In genomic region chr6:139380611-139381010, GRCh38 we compare ENCODE assay signal across 17 cellular contexts. TPM values are rescaled to one million over a fixed set of nuclear protein-coding genes. Genes with fewer than 3 reads are reported as not detected.
DNase-seq lines count a peak whose midpoint lies in the region; ATAC-seq and TF ChIP-seq lines count a peak whose summit lies in the region.
"Had no signal": no experiment of that assay in that cellular context is flagged by ENCODE, and none has a peak within 500 bp of the region (broad histone marks: within the 10 kb centered on the region; RNA-seq: fewer than 3 reads in every experiment).

No MANE protein-coding gene starts in this region.

- peak overlapping the region; percentile 38 for H3K27ac Mint-ChIP-seq in Caco-2 (ENCODE audit: unreplicated experiment)
- H3K27ac Mint-ChIP-seq: B cell; CD4-positive, alpha-beta T cell had no signal

- H3K27me3 ChIP-seq in Caco-2 (replicated peaks; ENCODE audit: control insufficient read depth, insufficient read depth, low read length): no peaks in the 10 kb centered on the region
- H3K27me3 ChIP-seq in IMR-90 (ENCODE audit: control insufficient read depth, insufficient read depth, low read length): no peaks in the 10 kb centered on the region
- H3K27me3 ChIP-seq in Panc1 (ENCODE audit: control insufficient read depth, insufficient read depth, low read length): no peaks in the 10 kb centered on the region
- no peaks in the 10 kb centered on the region for H3K27me3 ChIP-seq in neutrophil
- no peaks in the 10 kb centered on the region for H3K27me3 ChIP-seq in spleen (replicated peaks in 1 of 7)

- H3K9me1 ChIP-seq in IMR-90 (ENCODE audit: insufficient read depth, low read length): peaks cover 4% of the 10 kb centered on the region; the same call in 1 of the 2 replicates

- H3K56ac ChIP-seq in IMR-90 (ENCODE audit: extremely low read depth, insufficient read depth, low read length): no peak overlapping the region

- in situ Hi-C loops in IMR-90 (cut with MboI; ENCODE audit: low sequenced_read_pairs) (no loop called here), Panc1 (cut with HindIII; ENCODE audit: low pct_unique_long_range_greater_than_20kb, low sequenced_read_pairs) (no loop called here)

- no peak overlapping the region for H3K4me3 ChIP-seq in Caco-2 (ENCODE audit: low read depth, low read length)
- H3K4me3 ChIP-seq in IMR-90 (ENCODE audit: insufficient read depth, low read depth, low read length): no peak overlapping the region
- no peak overlapping the region for H3K4me3 ChIP-seq in Panc1 (ENCODE audit: low read depth in 2 of 2, low read length in 2 of 2)
- H3K4me3 ChIP-seq in neutrophil (ENCODE audit: low read depth in 1 of 2, low read length in 1 of 2): no peak overlapping the region
- no peak overlapping the region for H3K4me3 ChIP-seq in spleen

- no peak overlapping the region for H2AFZ ChIP-seq in IMR-90 (replicated peaks; ENCODE audit: low read length, poor library complexity)

- POLR2A ChIA-PET in Caco-2 (lab: Charles Lee): no interaction called here
- POLR2A ChIA-PET in IMR-90 (lab: Charles Lee; ENCODE audit: unreplicated experiment): no interaction called here
- POLR2A ChIA-PET in Panc1 (lab: Charles Lee): no interaction called here

- intact Hi-C loops in Caco-2 (cut with micrococcal nuclease; ENCODE audit: unreplicated experiment): no loop called here
- intact Hi-C loops in IMR-90 (cut with micrococcal nuclease): no loop called here
- intact Hi-C loops in Panc1 (cut with micrococcal nuclease; ENCODE audit: unreplicated experiment): no loop called here
- intact Hi-C loops in spleen (cut with DNase I; ENCODE audit: low total_unique reads): no loop called here
- intact Hi-C loops in posterior cingulate gyrus (cut with DNase I): no loop called here

- no peak overlapping the region for H2BK120ac ChIP-seq in IMR-90 (ENCODE audit: low read depth, low read length)

- H4K20me1 ChIP-seq in IMR-90 (ENCODE audit: insufficient read depth, low read length): no peaks in the 10 kb centered on the region

- H2BK20ac ChIP-seq in IMR-90 (ENCODE audit: low read depth, low read length): peak overlapping the region; percentile 29; the same call in 1 of the 2 replicates

- no peak for TF ChIP-seq RAD21 in IMR-90 (IDR thresholded peaks at IDR 0.05; ENCODE audit: low read length)

- no peak overlapping the region for H2BK15ac ChIP-seq in IMR-90 (ENCODE audit: low read depth, low read length)

- dilution Hi-C loops in IMR-90 (cut with HindIII; ENCODE audit: low sequenced_read_pairs, unreplicated experiment): no loop called here

- no peaks in the 10 kb centered on the region for H3K27me3 Mint-ChIP-seq in Caco-2 (ENCODE audit: insufficient read depth, unreplicated experiment)
- H3K27me3 Mint-ChIP-seq: B cell; CD4-positive, alpha-beta T cell had no signal

- H3K27ac ChIP-seq in IMR-90 (ENCODE audit: insufficient read depth, low read length) (no peak overlapping the region), Panc1 (ENCODE audit: low read length) (peak overlapping the region; percentile 5; the same call in 1 of the 2 replicates), neutrophil (peak overlapping the region; percentile 67), spleen (peak overlapping the region in 1 of 8 donors; percentile 16)

- H3K4me3 Mint-ChIP-seq in Caco-2 (ENCODE audit: unreplicated experiment): peak overlapping the region; percentile 49
- H3K4me3 Mint-ChIP-seq: B cell; CD4-positive, alpha-beta T cell had no signal

- H4K91ac ChIP-seq in IMR-90 (ENCODE audit: insufficient read depth, low read depth, low read length): no peak overlapping the region

- no CpG with 5 or more reads among the region's 2 CpGs for WGBS in IMR-90 (ENCODE audit: extremely low coverage in 2 of 2, insufficient read length in 1 of 2), 2 experiments
- 56 to 93% (median 67%) methylated on average over 2 of the region's 2 CpGs for WGBS in spleen, 5 donors

- CTCF ChIA-PET in Caco-2 (lab: Charles Lee) (no interaction called here), IMR-90 (lab: Yijun Ruan, JAX) (no interaction called here), Panc1 (lab: Charles Lee) (no interaction called here)

- peaks cover 0 to 14% of the 10 kb centered on the region in 2 experiments; a peak in 1 of 4 replicates for H3K79me1 ChIP-seq in IMR-90 (ENCODE audit: low read depth in 1 of 2, low read length in 2 of 2)

- no peak overlapping the region for H3K4me2 ChIP-seq in IMR-90 (ENCODE audit: low read depth, low read length)

- no peak for TF ChIP-seq CTCF in Caco-2 (IDR thresholded peaks at IDR 0.05; ENCODE audit: insufficient read depth in 1 of 2, low read depth in 1 of 2, low read length in 1 of 2, severe bottlenecking in 1 of 2, unreplicated experiment in 1 of 2)
- no peak for TF ChIP-seq CTCF in IMR-90 (conservative IDR thresholded peaks at IDR 0.05; ENCODE audit: low read depth, low read length)
- no peak for TF ChIP-seq CTCF in Panc1 (IDR thresholded peaks at IDR 0.05)
- TF ChIP-seq CTCF in neutrophil (IDR thresholded peaks at IDR 0.05): no peak
- TF ChIP-seq CTCF in spleen (IDR thresholded peaks at IDR 0.05 in 8 of 11, conservative IDR thresholded peaks at IDR 0.05 in 3 of 11): no peak

- no peak overlapping the region for H4K8ac ChIP-seq in IMR-90 (ENCODE audit: low read depth in 2 of 2, low read length in 2 of 2)

- ATAC-seq in IMR-90 (ENCODE audit: low read depth): no peak
- ATAC-seq in Panc1: no peak
- no peak for ATAC-seq in HG03460 (IDR thresholded peaks at IDR 0.05; ENCODE audit: unreplicated experiment)
- ATAC-seq: HCT116, HepG2 had no signal

- no peak overlapping the region for H2AK5ac ChIP-seq in IMR-90 (ENCODE audit: low read depth, low read length)

- TF ChIP-seq POLR2A in IMR-90 (IDR thresholded peaks at IDR 0.05; ENCODE audit: low read depth, low read length) (no peak), spleen (IDR thresholded peaks at IDR 0.05) (no peak)

- no peak for DNase-seq in Caco-2
- no peak for DNase-seq in IMR-90
- DNase-seq in Panc1 (ENCODE audit: low read depth, low spot score): no peak
- DNase-seq in spleen: no peak
- no peak for DNase-seq in posterior cingulate gyrus
- no peak for DNase-seq in H4 (ENCODE audit: low spot score)
- DNase-seq: ACHN; C1 segment of cervical spinal cord; CD4-positive, alpha-beta T cell; DMS153; DMS79 treated with DMSO at 0.1 percent for 48 hours; EL had no signal

- H2AK9ac ChIP-seq in IMR-90 (replicated peaks; ENCODE audit: low read depth, low read length, poor library complexity): no peak overlapping the region

- H3K4me1 ChIP-seq in Caco-2 (peaks cover 50% of the 10 kb centered on the region), IMR-90 (ENCODE audit: control insufficient read depth, insufficient read depth, low read length) (peaks cover 8% of the 10 kb centered on the region), Panc1 (ENCODE audit: control insufficient read depth, insufficient read depth, low read length) (peaks cover 16% of the 10 kb centered on the region), neutrophil (ENCODE audit: control insufficient read depth in 1 of 2, insufficient read depth in 1 of 2, low read depth in 1 of 2, low read length in 1 of 2) (peaks cover 60 to 61% of the 10 kb centered on the region in 2 experiments), spleen (peaks cover 0 to 34% (median 8%) of the 10 kb centered on the region in 6 donors)

- BruUV-seq in Caco-2 (replicated peaks; lab: Mats Ljungman, UMichigan) (no TSS peak), IMR-90 (replicated peaks; lab: Mats Ljungman, UMichigan) (no TSS peak), Panc1 (replicated peaks; lab: Mats Ljungman, UMichigan) (no TSS peak)

- no peak overlapping the region for H3K18ac ChIP-seq in IMR-90 (ENCODE audit: low read depth, low read length)

- no peaks in the 10 kb centered on the region for H3K9me3 Mint-ChIP-seq in Caco-2 (ENCODE audit: unreplicated experiment)
- H3K9me3 Mint-ChIP-seq: CD4-positive, alpha-beta T cell had no signal

- H3K14ac ChIP-seq in IMR-90 (replicated peaks; ENCODE audit: low read depth, low read length): no peak overlapping the region

- no peak overlapping the region for H3K23ac ChIP-seq in IMR-90 (ENCODE audit: low read depth, low read length)

- no peak overlapping the region for H4K5ac ChIP-seq in IMR-90 (ENCODE audit: low read depth, low read length)

- no peak overlapping the region for H3K9ac ChIP-seq in IMR-90 (ENCODE audit: low read depth, low read length)

- peaks cover 54% of the 10 kb centered on the region for H3K4me1 Mint-ChIP-seq in Caco-2 (ENCODE audit: low read depth, unreplicated experiment)

- H3K9me3 ChIP-seq in Caco-2 (no peaks in the 10 kb centered on the region), IMR-90 (ENCODE audit: control insufficient read depth, insufficient read depth, low read length) (no peaks in the 10 kb centered on the region), Panc1 (ENCODE audit: control insufficient read depth, insufficient read depth, low read depth, low read length) (no peaks in the 10 kb centered on the region), neutrophil (no peaks in the 10 kb centered on the region), spleen (no peaks in the 10 kb centered on the region)

- H3K36me3 ChIP-seq in Caco-2 (ENCODE audit: control insufficient read depth, insufficient read depth, low read length) (no peaks in the 10 kb centered on the region), IMR-90 (ENCODE audit: control insufficient read depth, insufficient read depth, low read length) (no peaks in the 10 kb centered on the region), Panc1 (ENCODE audit: control insufficient read depth, insufficient read depth, low read length) (no peaks in the 10 kb centered on the region), neutrophil (no peaks in the 10 kb centered on the region), spleen (no peaks in the 10 kb centered on the region)

- H3K4ac ChIP-seq in IMR-90 (ENCODE audit: low read depth, low read length): no peak overlapping the region

- peaks cover 7% of the 10 kb centered on the region for H3K36me3 Mint-ChIP-seq in Caco-2 (ENCODE audit: insufficient read depth, unreplicated experiment)

- no peak overlapping the region for H2BK5ac ChIP-seq in IMR-90 (ENCODE audit: low read depth, low read length, poor library complexity, severe bottlenecking)

TF ChIP-seq in IMR-90, 13 proteins besides CTCF, POLR2A, EP300 and RAD21 (continues in another document):
- no peak for TF ChIP-seq MXI1 (IDR thresholded peaks at IDR 0.05; ENCODE audit: borderline replicate concordance, low read depth, low read length)
- no peak for TF ChIP-seq MAZ (IDR thresholded peaks at IDR 0.05; ENCODE audit: borderline replicate concordance, low read depth, low read length)
- TF ChIP-seq RCOR1 (IDR thresholded peaks at IDR 0.05; ENCODE audit: insufficient replicate concordance, low read length): no peak
- no peak for TF ChIP-seq MAFK (IDR thresholded peaks at IDR 0.05; ENCODE audit: low read depth, low read length)

RNA-seq across cellular contexts. Expression of gene CITED2, which starts 6.2 kb away (rescaled TPM):
- 78.0 and 78.6 TPM in 2 replicates for total RNA-seq in Caco-2 (2022)
- 163 and 266 TPM in 2 replicates for total RNA-seq in IMR-90 (2012; rRNA removed)
- 483 and 714 TPM in 2 replicates for polyA plus RNA-seq in IMR-90 (2012; rRNA removed)
- polyA plus RNA-seq in IMR-90 (2012; cell fraction: cytosol; rRNA removed): 132 and 474 TPM in 2 replicates
- 416 and 734 TPM in 2 replicates for polyA plus RNA-seq in IMR-90 (2012; cell fraction: nucleus; rRNA removed; ENCODE audit: low replicate concordance)
- 210 TPM for total RNA-seq in Panc1 (2021; ENCODE audit: unreplicated experiment)
- 385 TPM for polyA plus RNA-seq in Panc1 (2012; ENCODE audit: insufficient read length)
- 100 to 1,000 TPM in 6 of 7 donors, 10 to 100 TPM in 1; 63.5 to 213 (median 172) TPM for total RNA-seq in spleen
- 10 to 100 TPM; 12.9 to 34.6 (median 19.9) TPM for polyA plus RNA-seq in spleen
- 28.1 and 31.2 TPM in 2 replicates for total RNA-seq in H4 (2014; rRNA removed; shearing (Covaris generic))
